ENCODE assay signal across 1 cellular context in genomic region chr2:71064110-71064611, GRCh38.
TF ChIP-seq lines count a peak whose summit lies in the region.

No MANE protein-coding gene starts in this region.

TF ChIP-seq in GM12878, 131 proteins besides CTCF, POLR2A, EP300 and RAD21 (continues in another document):
- TF ChIP-seq CBX3 (IDR thresholded peaks at IDR 0.05; ENCODE audit: borderline replicate concordance, low read depth) = no peak
- TF ChIP-seq ZBTB4 (CRISPR knock-in tag; IDR thresholded peaks at IDR 0.05) = no peak
- TF ChIP-seq ATF7 (IDR thresholded peaks at IDR 0.05; ENCODE audit: low read depth) = no peak
- TF ChIP-seq RUNX3 (IDR thresholded peaks at IDR 0.05; ENCODE audit: low read length) = no peak
- TF ChIP-seq ZBED1 (IDR thresholded peaks at IDR 0.05; ENCODE audit: borderline replicate concordance) = no peak
- TF ChIP-seq NFXL1 (IDR thresholded peaks at IDR 0.05; ENCODE audit: borderline replicate concordance) = no peak
- no peak for TF ChIP-seq ETV6 (conservative IDR thresholded peaks at IDR 0.05 in 1 of 2, IDR thresholded peaks at IDR 0.05 in 1 of 2; ENCODE audit: borderline replicate concordance in 1 of 2, low read depth in 1 of 2)
- TF ChIP-seq POLR2AphosphoS5 (IDR thresholded peaks at IDR 0.05; ENCODE audit: low read length) = peak; percentile 85
- TF ChIP-seq, protein P1, sequence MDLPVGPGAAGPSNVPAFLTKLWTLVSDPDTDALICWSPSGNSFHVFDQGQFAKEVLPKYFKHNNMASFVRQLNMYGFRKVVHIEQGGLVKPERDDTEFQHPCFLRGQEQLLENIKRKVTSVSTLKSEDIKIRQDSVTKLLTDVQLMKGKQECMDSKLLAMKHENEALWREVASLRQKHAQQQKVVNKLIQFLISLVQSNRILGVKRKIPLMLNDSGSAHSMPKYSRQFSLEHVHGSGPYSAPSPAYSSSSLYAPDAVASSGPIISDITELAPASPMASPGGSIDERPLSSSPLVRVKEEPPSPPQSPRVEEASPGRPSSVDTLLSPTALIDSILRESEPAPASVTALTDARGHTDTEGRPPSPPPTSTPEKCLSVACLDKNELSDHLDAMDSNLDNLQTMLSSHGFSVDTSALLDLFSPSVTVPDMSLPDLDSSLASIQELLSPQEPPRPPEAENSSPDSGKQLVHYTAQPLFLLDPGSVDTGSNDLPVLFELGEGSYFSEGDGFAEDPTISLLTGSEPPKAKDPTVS (IDR thresholded peaks at IDR 0.05; ENCODE audit: low read depth, low read length) = no peak
- TF ChIP-seq BMI1 (IDR thresholded peaks at IDR 0.05; ENCODE audit: borderline replicate concordance) = no peak
- no peak for TF ChIP-seq NR2F1 (conservative IDR thresholded peaks at IDR 0.05)
- TF ChIP-seq, protein P2, sequence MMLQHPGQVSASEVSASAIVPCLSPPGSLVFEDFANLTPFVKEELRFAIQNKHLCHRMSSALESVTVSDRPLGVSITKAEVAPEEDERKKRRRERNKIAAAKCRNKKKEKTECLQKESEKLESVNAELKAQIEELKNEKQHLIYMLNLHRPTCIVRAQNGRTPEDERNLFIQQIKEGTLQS (IDR thresholded peaks at IDR 0.05; ENCODE audit: borderline replicate concordance, extremely low read depth, low read depth, low read length) = no peak
- no peak for TF ChIP-seq MTA2 (IDR thresholded peaks at IDR 0.05; ENCODE audit: low read depth)
- no peak for TF ChIP-seq SMAD1 (IDR thresholded peaks at IDR 0.05; ENCODE audit: low read depth, partially characterized antibody)
- TF ChIP-seq HDAC6 (IDR thresholded peaks at IDR 0.05; ENCODE audit: unreplicated experiment) = no peak
- no peak for TF ChIP-seq JUND (IDR thresholded peaks at IDR 0.05; ENCODE audit: low read depth, low read length)
- no peak for TF ChIP-seq PAX8 (IDR thresholded peaks at IDR 0.05)
- TF ChIP-seq PML (IDR thresholded peaks at IDR 0.05; ENCODE audit: low read length) = no peak
- TF ChIP-seq, protein P3, sequence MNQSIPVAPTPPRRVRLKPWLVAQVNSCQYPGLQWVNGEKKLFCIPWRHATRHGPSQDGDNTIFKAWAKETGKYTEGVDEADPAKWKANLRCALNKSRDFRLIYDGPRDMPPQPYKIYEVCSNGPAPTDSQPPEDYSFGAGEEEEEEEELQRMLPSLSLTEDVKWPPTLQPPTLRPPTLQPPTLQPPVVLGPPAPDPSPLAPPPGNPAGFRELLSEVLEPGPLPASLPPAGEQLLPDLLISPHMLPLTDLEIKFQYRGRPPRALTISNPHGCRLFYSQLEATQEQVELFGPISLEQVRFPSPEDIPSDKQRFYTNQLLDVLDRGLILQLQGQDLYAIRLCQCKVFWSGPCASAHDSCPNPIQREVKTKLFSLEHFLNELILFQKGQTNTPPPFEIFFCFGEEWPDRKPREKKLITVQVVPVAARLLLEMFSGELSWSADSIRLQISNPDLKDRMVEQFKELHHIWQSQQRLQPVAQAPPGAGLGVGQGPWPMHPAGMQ (IDR thresholded peaks at IDR 0.05; ENCODE audit: borderline replicate concordance) = no peak
- TF ChIP-seq KDM1A (IDR thresholded peaks at IDR 0.05; ENCODE audit: borderline replicate concordance) = no peak
- TF ChIP-seq CEBPZ (IDR thresholded peaks at IDR 0.05; ENCODE audit: low read depth, low read length) = no peak
- TF ChIP-seq, protein P4, sequence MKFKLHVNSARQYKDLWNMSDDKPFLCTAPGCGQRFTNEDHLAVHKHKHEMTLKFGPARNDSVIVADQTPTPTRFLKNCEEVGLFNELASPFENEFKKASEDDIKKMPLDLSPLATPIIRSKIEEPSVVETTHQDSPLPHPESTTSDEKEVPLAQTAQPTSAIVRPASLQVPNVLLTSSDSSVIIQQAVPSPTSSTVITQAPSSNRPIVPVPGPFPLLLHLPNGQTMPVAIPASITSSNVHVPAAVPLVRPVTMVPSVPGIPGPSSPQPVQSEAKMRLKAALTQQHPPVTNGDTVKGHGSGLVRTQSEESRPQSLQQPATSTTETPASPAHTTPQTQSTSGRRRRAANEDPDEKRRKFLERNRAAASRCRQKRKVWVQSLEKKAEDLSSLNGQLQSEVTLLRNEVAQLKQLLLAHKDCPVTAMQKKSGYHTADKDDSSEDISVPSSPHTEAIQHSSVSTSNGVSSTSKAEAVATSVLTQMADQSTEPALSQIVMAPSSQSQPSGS (IDR thresholded peaks at IDR 0.05; ENCODE audit: low read length) = no peak
- TF ChIP-seq PAX5 (IDR thresholded peaks at IDR 0.05; ENCODE audit: borderline replicate concordance, low read depth, low read length) = 0 out of 2 replicates have a peak, but pooled peaks have one; percentile 32
- TF ChIP-seq CREB1 (IDR thresholded peaks at IDR 0.05; ENCODE audit: low read depth) = no peak
- no peak for TF ChIP-seq JUNB (IDR thresholded peaks at IDR 0.05)
- no peak for TF ChIP-seq GABPA (IDR thresholded peaks at IDR 0.05; ENCODE audit: low read depth)
- TF ChIP-seq ZNF24 (IDR thresholded peaks at IDR 0.05) = no peak
- TF ChIP-seq, protein P5, sequence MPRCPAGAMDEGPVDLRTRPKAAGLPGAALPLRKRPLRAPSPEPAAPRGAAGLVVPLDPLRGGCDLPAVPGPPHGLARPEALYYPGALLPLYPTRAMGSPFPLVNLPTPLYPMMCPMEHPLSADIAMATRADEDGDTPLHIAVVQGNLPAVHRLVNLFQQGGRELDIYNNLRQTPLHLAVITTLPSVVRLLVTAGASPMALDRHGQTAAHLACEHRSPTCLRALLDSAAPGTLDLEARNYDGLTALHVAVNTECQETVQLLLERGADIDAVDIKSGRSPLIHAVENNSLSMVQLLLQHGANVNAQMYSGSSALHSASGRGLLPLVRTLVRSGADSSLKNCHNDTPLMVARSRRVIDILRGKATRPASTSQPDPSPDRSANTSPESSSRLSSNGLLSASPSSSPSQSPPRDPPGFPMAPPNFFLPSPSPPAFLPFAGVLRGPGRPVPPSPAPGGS (IDR thresholded peaks at IDR 0.05; ENCODE audit: borderline replicate concordance, insufficient read depth, low read depth, low read length, poor library complexity, severe bottlenecking) = peak; percentile 45
- TF ChIP-seq, protein P6, sequence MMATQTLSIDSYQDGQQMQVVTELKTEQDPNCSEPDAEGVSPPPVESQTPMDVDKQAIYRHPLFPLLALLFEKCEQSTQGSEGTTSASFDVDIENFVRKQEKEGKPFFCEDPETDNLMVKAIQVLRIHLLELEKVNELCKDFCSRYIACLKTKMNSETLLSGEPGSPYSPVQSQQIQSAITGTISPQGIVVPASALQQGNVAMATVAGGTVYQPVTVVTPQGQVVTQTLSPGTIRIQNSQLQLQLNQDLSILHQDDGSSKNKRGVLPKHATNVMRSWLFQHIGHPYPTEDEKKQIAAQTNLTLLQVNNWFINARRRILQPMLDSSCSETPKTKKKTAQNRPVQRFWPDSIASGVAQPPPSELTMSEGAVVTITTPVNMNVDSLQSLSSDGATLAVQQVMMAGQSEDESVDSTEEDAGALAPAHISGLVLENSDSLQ (IDR thresholded peaks at IDR 0.05) = no peak
- TF ChIP-seq, protein P7, sequence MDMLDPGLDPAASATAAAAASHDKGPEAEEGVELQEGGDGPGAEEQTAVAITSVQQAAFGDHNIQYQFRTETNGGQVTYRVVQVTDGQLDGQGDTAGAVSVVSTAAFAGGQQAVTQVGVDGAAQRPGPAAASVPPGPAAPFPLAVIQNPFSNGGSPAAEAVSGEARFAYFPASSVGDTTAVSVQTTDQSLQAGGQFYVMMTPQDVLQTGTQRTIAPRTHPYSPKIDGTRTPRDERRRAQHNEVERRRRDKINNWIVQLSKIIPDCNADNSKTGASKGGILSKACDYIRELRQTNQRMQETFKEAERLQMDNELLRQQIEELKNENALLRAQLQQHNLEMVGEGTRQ (IDR thresholded peaks at IDR 0.05; ENCODE audit: borderline replicate concordance, low read depth, low read length) = no peak
- TF ChIP-seq FOXM1 (IDR thresholded peaks at IDR 0.05; ENCODE audit: low read depth, low read length) = no peak
- TF ChIP-seq CHD2 (IDR thresholded peaks at IDR 0.05; ENCODE audit: borderline replicate concordance, low read depth, low read length) = peak; percentile 26; the same call in 1 of the 2 replicates
- no peak for TF ChIP-seq YBX1 (IDR thresholded peaks at IDR 0.05)
- TF ChIP-seq RELA (IDR thresholded peaks at IDR 0.05; ENCODE audit: borderline replicate concordance, partially characterized antibody) = no peak
- TF ChIP-seq NFYA (IDR thresholded peaks at IDR 0.05; ENCODE audit: borderline replicate concordance, low read depth, low read length) = no peak
- peak; percentile 59; the same call in 1 of the 2 replicates for TF ChIP-seq MEF2A (IDR thresholded peaks at IDR 0.05; ENCODE audit: insufficient read depth, low read depth, low read length)
- TF ChIP-seq ZSCAN29 (IDR thresholded peaks at IDR 0.05) = no peak
- no peak for TF ChIP-seq TCF3 (IDR thresholded peaks at IDR 0.05; ENCODE audit: borderline replicate concordance, insufficient read depth, low read depth, low read length)
- TF ChIP-seq ZNF217 (IDR thresholded peaks at IDR 0.05) = no peak
- TF ChIP-seq SP1 (IDR thresholded peaks at IDR 0.05; ENCODE audit: low read depth, low read length) = peak; percentile 33
- TF ChIP-seq SMAD5 (IDR thresholded peaks at IDR 0.05; ENCODE audit: low read depth) = peak; percentile 58
- peak; percentile 51 for TF ChIP-seq YY1 (IDR thresholded peaks at IDR 0.05; ENCODE audit: low read depth, low read length)
- no peak for TF ChIP-seq MYB (IDR thresholded peaks at IDR 0.05; ENCODE audit: borderline replicate concordance, low read depth, low read length)
- TF ChIP-seq FOS (IDR thresholded peaks at IDR 0.05; ENCODE audit: borderline replicate concordance, extremely low read depth, insufficient read length) = no peak
- no peak for TF ChIP-seq CEBPB (IDR thresholded peaks at IDR 0.05; ENCODE audit: borderline replicate concordance in 1 of 2, low read depth in 2 of 2, low read length in 2 of 2)
- TF ChIP-seq ZNF687 (IDR thresholded peaks at IDR 0.05) = peak; percentile 24; the same call in 1 of the 2 replicates
